In genomic region chr4:77156912-77157858, GRCh38 we compare ENCODE assay signal across 1 cellular context.
TF ChIP-seq lines count a peak whose summit lies in the region.

CCNG2 (plus strand) TSS chr4:77157207; CDS start chr4:77158533, 1,326 bp downstream.

TF ChIP-seq in GM12878, 131 proteins besides CTCF, POLR2A, EP300 and RAD21 (continued from another document):
- TF ChIP-seq ATF2 (IDR thresholded peaks at IDR 0.05; ENCODE audit: low read length) (no peak), SIN3A (IDR thresholded peaks at IDR 0.05; ENCODE audit: low read depth, low read length) (peak; percentile 99), BCLAF1 (IDR thresholded peaks at IDR 0.05) (no peak), MXI1 (IDR thresholded peaks at IDR 0.05; ENCODE audit: low read depth, low read length) (peak; percentile 75), POLR2AphosphoS2 (IDR thresholded peaks at IDR 0.05; ENCODE audit: low read depth, low read length) (peak; percentile 65; the same call in 1 of the 2 replicates), ETV6 (conservative IDR thresholded peaks at IDR 0.05 in 1 of 2, IDR thresholded peaks at IDR 0.05 in 1 of 2; ENCODE audit: borderline replicate concordance in 1 of 2, low read depth in 1 of 2) (peak in 1 of 2 experiments; percentile 73; a peak in 1 of 4 replicates), PML (IDR thresholded peaks at IDR 0.05; ENCODE audit: low read length) (no peak; the same call in 1 of the 2 replicates), IRF4 (IDR thresholded peaks at IDR 0.05; ENCODE audit: low read depth, low read length) (no peak), KAT2A (conservative IDR thresholded peaks at IDR 0.05; ENCODE audit: control insufficient read depth, low read depth, low read length) (no peak), NRF1 (conservative IDR thresholded peaks at IDR 0.05; ENCODE audit: low read depth, low read length) (no peak), NR2F1 (conservative IDR thresholded peaks at IDR 0.05) (peak; percentile 67), ESRRA (IDR thresholded peaks at IDR 0.05; ENCODE audit: low read length) (no peak), CREM (IDR thresholded peaks at IDR 0.05; ENCODE audit: low read depth) (peak; percentile 61), ZNF207 (IDR thresholded peaks at IDR 0.05; ENCODE audit: borderline replicate concordance) (peak; percentile 99), SMAD1 (IDR thresholded peaks at IDR 0.05; ENCODE audit: low read depth, partially characterized antibody) (no peak), NFIC (IDR thresholded peaks at IDR 0.05; ENCODE audit: low read depth, low read length) (peak; percentile 76), TCF12 (IDR thresholded peaks at IDR 0.05; ENCODE audit: low read depth, low read length) (0 out of 2 replicates have a peak, but pooled peaks have one; percentile 10), EED (IDR thresholded peaks at IDR 0.05; ENCODE audit: low read depth) (no peak; the same call in 1 of the 2 replicates), RBBP5 (conservative IDR thresholded peaks at IDR 0.05) (no peak)
TF ChIP-seq in GM12878: peak in this region for 66.
